ENCODE assay signal across 6 cellular contexts in genomic region chr9:13762209-13762608, GRCh38.
"Had no signal": no experiment of that assay in that cellular context is flagged by ENCODE, and none has a peak within 500 bp of the region (broad histone marks: within the 10 kb centered on the region; RNA-seq: fewer than 3 reads in every experiment).

No MANE protein-coding gene starts in this region.

- H3K9ac ChIP-seq: GM23248 had no signal

- H2AFZ ChIP-seq: GM23248 had no signal

- DNase-seq: GM23248, GOT3, H7, HCEC 1CT, IMR-90 had no signal

- H3K27ac ChIP-seq: GM23248 had no signal

- H3K4me3 ChIP-seq: GM23248 had no signal

- FAIRE-seq: HTR-8/SVneo had no signal
